Comparison of ENCODE assay signal across 8 cellular contexts in the genomic region with DNA sequence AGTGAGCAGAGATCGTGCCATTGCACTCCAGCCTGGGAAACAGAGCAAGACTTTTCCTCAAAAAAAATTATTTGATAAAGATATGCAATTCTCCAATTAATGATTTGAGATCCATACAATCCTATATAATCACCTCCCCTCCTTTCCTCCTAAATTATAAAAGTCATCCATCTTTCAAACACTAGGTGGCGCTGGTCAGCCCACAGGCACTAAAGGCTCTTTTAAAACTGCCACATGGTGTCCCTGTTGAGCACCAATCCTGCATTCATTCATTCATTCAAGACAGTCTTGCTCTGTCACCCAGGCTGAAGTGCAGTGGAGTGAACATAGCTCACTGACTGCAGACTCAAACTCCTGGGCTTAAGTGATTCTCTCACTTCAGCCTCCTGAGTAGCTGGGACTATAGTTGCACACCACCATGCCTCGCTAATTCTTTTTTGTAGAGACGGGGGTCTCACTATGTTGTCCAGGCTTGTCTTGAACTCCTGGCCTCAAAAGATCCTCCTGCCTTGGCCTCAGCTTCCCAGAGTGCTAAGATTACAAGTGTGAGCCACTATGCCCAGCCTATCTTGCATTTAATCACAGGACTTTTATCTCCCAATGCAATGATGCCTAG. TPM values are rescaled to one million over a fixed set of nuclear protein-coding genes. Genes with fewer than 3 reads are reported as not detected.
DNase-seq lines count a peak whose midpoint lies in the region; ATAC-seq, FAIRE-seq and TF ChIP-seq lines count a peak whose summit lies in the region.

No MANE protein-coding gene starts in this region.

- H4K20me1 ChIP-seq in HepG2 (ENCODE audit: insufficient read depth, low read length), result no peaks in the 10 kb centered on the region

- no peak for TF ChIP-seq EP300 in HepG2 (IDR thresholded peaks at IDR 0.05; ENCODE audit: low read depth in 2 of 2, low read length in 2 of 2)
- no peak for TF ChIP-seq EP300 in HepG2 (CRISPR knock-in tag; IDR thresholded peaks at IDR 0.05; ENCODE audit: borderline replicate concordance)
- no peak for TF ChIP-seq EP300 in tibial nerve (IDR thresholded peaks at IDR 0.05)

- peak; percentile 53 for FAIRE-seq in HepG2 (lab: Jason Lieb, UNC)

- no TSS peak for BruUV-seq in HepG2 (replicated peaks; lab: Mats Ljungman, UMichigan)

- H3K4me3 ChIP-seq in SJCRH30 (no peak overlapping the region), breast epithelium (no peak overlapping the region), HepG2 (replicated peaks in 1 of 3; ENCODE audit: insufficient read depth in 1 of 3, low read depth in 2 of 3, low read length in 3 of 3) (no peak overlapping the region), tibial nerve (no peak overlapping the region)

- H3K4me1 ChIP-seq in SJCRH30, result no peaks in the 10 kb centered on the region
- no peaks in the 10 kb centered on the region for H3K4me1 ChIP-seq in breast epithelium
- H3K4me1 ChIP-seq in HepG2 (ENCODE audit: insufficient read depth, low read length), result no peaks in the 10 kb centered on the region
- no peaks in the 10 kb centered on the region for H3K4me1 ChIP-seq in tibial nerve

- no peaks in the 10 kb centered on the region for H3K79me2 ChIP-seq in HepG2 (ENCODE audit: insufficient read depth, low read length)

- CTCF ChIA-PET in HepG2 (lab: Yijun Ruan, JAX; ENCODE audit: low intra/inter-chr PET ratio, low total read pairs), result interaction anchor here (0.5 to 2.4 kb wide), 6 partner anchors 12 to 830 kb away, joined by 3 to 19 read pairs (median 10); no protein-coding TSS in a partner anchor

- ATAC-seq in GM18868 (IDR thresholded peaks at IDR 0.05; ENCODE audit: unreplicated experiment) (peak; percentile 59), HepG2 (peak; percentile 57), GM19023 (IDR thresholded peaks at IDR 0.05; ENCODE audit: unreplicated experiment) (no peak)

- POLR2A ChIA-PET in HepG2 (lab: Yijun Ruan, JAX), result no interaction called here

- in situ Hi-C loops in HepG2 (cut with HindIII; ENCODE audit: extremely low pct_ligation_motif_present, low pct_unique_long_range_greater_than_20kb), result no loop called here

- TF ChIP-seq CTCF in breast epithelium (IDR thresholded peaks at IDR 0.05), result peak; percentile 9 to 55 (median 31)
- peak; percentile 88 for TF ChIP-seq CTCF in HepG2 (CRISPR knock-in tag; IDR thresholded peaks at IDR 0.05)
- TF ChIP-seq CTCF in tibial nerve (IDR thresholded peaks at IDR 0.05), result peak; percentile 24 to 65 (median 42)

- H3K36me3 ChIP-seq in SJCRH30 (no peaks in the 10 kb centered on the region), breast epithelium (no peaks in the 10 kb centered on the region), HepG2 (replicated peaks in 1 of 2; ENCODE audit: control insufficient read depth in 1 of 2, insufficient read depth in 2 of 2, low read length in 2 of 2) (no peaks in the 10 kb centered on the region), tibial nerve (no peaks in the 10 kb centered on the region)

- H3K4me2 ChIP-seq in HepG2 (ENCODE audit: low read depth, low read length), result no peak overlapping the region

- WGBS in HepG2 (ENCODE audit: low lambda C conversion rate), result 52% methylated on average over 4 of the region's 4 CpGs
- 58 to 66% methylated on average over 4 of the region's 4 CpGs for WGBS in tibial nerve, 2 donors

- DNase-seq in CMK (ENCODE audit: low read depth) (peak; percentile 48), HT-29 (ENCODE audit: low spot score) (peak; percentile 79), SJCRH30 (peak; percentile 47 to 75), breast epithelium (ENCODE audit: low spot score in 2 of 2) (no peak), HepG2 (ENCODE audit: low spot score) (peak; percentile 82), tibial nerve (ENCODE audit: low spot score in 2 of 2) (no peak)

- H3K9me3 ChIP-seq in SJCRH30 (replicated peaks) (no peaks in the 10 kb centered on the region), breast epithelium (no peaks in the 10 kb centered on the region), HepG2 (ENCODE audit: low read length) (no peaks in the 10 kb centered on the region), tibial nerve (no peaks in the 10 kb centered on the region)

- intact Hi-C loops in breast epithelium (cut with DNase I; ENCODE audit: low total_unique reads), result no loop called here
- intact Hi-C loops in HepG2 (cut with micrococcal nuclease; ENCODE audit: unreplicated experiment), result loop anchor here (1.0 kb wide), 2 partner anchors 712 to 829 kb away; no protein-coding TSS in a partner anchor

- H2AFZ ChIP-seq in HepG2 (ENCODE audit: low read length), result no peak overlapping the region

- TF ChIP-seq POLR2A in breast epithelium (IDR thresholded peaks at IDR 0.05) (no peak), HepG2 (IDR thresholded peaks at IDR 0.05; ENCODE audit: insufficient read depth in 1 of 2, low read depth in 2 of 2, low read length in 2 of 2) (no peak), tibial nerve (IDR thresholded peaks at IDR 0.05) (no peak)

- H3K27me3 ChIP-seq in SJCRH30 (no peaks in the 10 kb centered on the region), breast epithelium (peaks cover 0 to 16% of the 10 kb centered on the region in 2 donors), HepG2 (ENCODE audit: control insufficient read depth in 1 of 2, insufficient read depth in 2 of 2, low read length in 2 of 2) (peaks cover 0 to 11% of the 10 kb centered on the region in 2 experiments; a peak in 1 of 5 replicates), tibial nerve (no peaks in the 10 kb centered on the region)

- no peak overlapping the region for H3K9ac ChIP-seq in HepG2 (ENCODE audit: insufficient read depth, low read depth, low read length)

- peak; percentile 83 for TF ChIP-seq RAD21 in HepG2 (CRISPR knock-in tag; IDR thresholded peaks at IDR 0.05)

- H3K27ac ChIP-seq in SJCRH30, result no peak overlapping the region
- no peak overlapping the region for H3K27ac ChIP-seq in breast epithelium
- no peak overlapping the region for H3K27ac ChIP-seq in HepG2 (ENCODE audit: extremely low read length, insufficient read depth, low read length)
- H3K27ac ChIP-seq in tibial nerve, result no peak overlapping the region

TF ChIP-seq in HepG2, 621 proteins besides CTCF, POLR2A, EP300 and RAD21 (continues in another document):
- TF ChIP-seq ZKSCAN5 (CRISPR knock-in tag; IDR thresholded peaks at IDR 0.05) (peak; percentile 90), FOSL2 (CRISPR knock-in tag; IDR thresholded peaks at IDR 0.05) (peak; percentile 25; the same call in 1 of the 2 replicates), SP1 (IDR thresholded peaks at IDR 0.05) (no peak), SP1 (CRISPR knock-in tag; IDR thresholded peaks at IDR 0.05) (0 out of 2 replicates have a peak, but pooled peaks have one; percentile 25), ZNF256 (CRISPR knock-in tag; conservative IDR thresholded peaks at IDR 0.05) (no peak), HDAC2 (CRISPR knock-in tag; IDR thresholded peaks at IDR 0.05) (peak; percentile 49; the same call in 1 of the 2 replicates), ZNF24 (IDR thresholded peaks at IDR 0.05) (peak; percentile 99), EED (CRISPR knock-in tag; IDR thresholded peaks at IDR 0.05) (0 out of 2 replicates have a peak, but pooled peaks have one; percentile 39), ZNF337 (CRISPR knock-in tag; IDR thresholded peaks at IDR 0.05; ENCODE audit: borderline replicate concordance, low read depth) (no peak), XRCC5 (optimal IDR thresholded peaks at IDR 0.05; ENCODE audit: low read length) (peak; percentile 63)
- TF ChIP-seq, protein P1, sequence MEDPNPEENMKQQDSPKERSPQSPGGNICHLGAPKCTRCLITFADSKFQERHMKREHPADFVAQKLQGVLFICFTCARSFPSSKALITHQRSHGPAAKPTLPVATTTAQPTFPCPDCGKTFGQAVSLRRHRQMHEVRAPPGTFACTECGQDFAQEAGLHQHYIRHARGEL (CRISPR knock-in tag; IDR thresholded peaks at IDR 0.05), result no peak
- TF ChIP-seq, protein P2, sequence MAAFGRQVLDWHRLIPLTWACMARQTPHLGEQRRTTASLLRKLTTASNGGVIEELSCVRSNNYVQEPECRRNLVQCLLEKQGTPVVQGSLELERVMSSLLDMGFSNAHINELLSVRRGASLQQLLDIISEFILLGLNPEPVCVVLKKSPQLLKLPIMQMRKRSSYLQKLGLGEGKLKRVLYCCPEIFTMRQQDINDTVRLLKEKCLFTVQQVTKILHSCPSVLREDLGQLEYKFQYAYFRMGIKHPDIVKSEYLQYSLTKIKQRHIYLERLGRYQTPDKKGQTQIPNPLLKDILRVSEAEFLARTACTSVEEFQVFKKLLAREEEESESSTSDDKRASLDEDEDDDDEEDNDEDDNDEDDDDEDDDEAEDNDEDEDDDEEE (CRISPR knock-in tag; IDR thresholded peaks at IDR 0.05), result 0 out of 2 replicates have a peak, but pooled peaks have one; percentile 11

RNA-seq across cellular contexts. Expression of a gene that starts 58.7 kb away (rescaled TPM):
- total RNA-seq in HT-29 (2014; rRNA removed; shearing (Covaris generic)), result 1.9 and 2.5 TPM in 2 replicates
- total RNA-seq in SJCRH30 (2014; rRNA removed; shearing (Covaris generic)), result 0.38 and 0.45 TPM in 2 replicates
- 1 to 10 TPM in 2 of 3 donors, under 1 TPM in 1; 0.16 to 7.0 (median 2.3) TPM for total RNA-seq in breast epithelium
- 0.04 TPM in 1 of 2 replicates, not detected in the other for total RNA-seq in HepG2 (2016; rRNA removed; fragmentation: Illumina TruSeq; extraction: Trizol)
- not detected in 2 replicates for total RNA-seq in HepG2 (2016; cell fraction: cytosol; rRNA removed; fragmentation: Illumina TruSeq; extraction: Trizol; ENCODE audit: low read depth)
- 0.02 TPM in 1 of 2 replicates, not detected in the other for total RNA-seq in HepG2 (2016; cell fraction: insoluble cytoplasmic fraction; rRNA removed; fragmentation: Illumina TruSeq; extraction: Trizol)
- total RNA-seq in HepG2 (2016; cell fraction: membrane; rRNA removed; fragmentation: Illumina TruSeq; extraction: Trizol), result not detected in 2 replicates
- 0.09 TPM in 1 of 2 replicates, not detected in the other for total RNA-seq in HepG2 (2016; cell fraction: nucleus; rRNA removed; fragmentation: Illumina TruSeq; extraction: Trizol)
- 0.24 and 0.33 TPM in 2 replicates for polyA plus RNA-seq in HepG2 (2011; rRNA removed)
- 0.20 and 0.24 TPM in 2 replicates for polyA plus RNA-seq in HepG2 (2011; cell fraction: cytosol; rRNA removed)
- polyA plus RNA-seq in HepG2 (2011; cell fraction: nucleus; rRNA removed), result 0.11 and 0.26 TPM in 2 replicates
- 0.24 and 0.43 TPM in 2 replicates for polyA plus RNA-seq in HepG2 (2012)
- not detected in 2 replicates for polyA plus RNA-seq in HepG2 (2016; cell fraction: cytosol; fragmentation: Illumina TruSeq; extraction: Trizol; ENCODE audit: low read depth)
- polyA plus RNA-seq in HepG2 (2016; cell fraction: insoluble cytoplasmic fraction; fragmentation: Illumina TruSeq; extraction: Trizol; ENCODE audit: low read depth), result not detected in 2 replicates
- not detected in 2 replicates for polyA plus RNA-seq in HepG2 (2016; cell fraction: membrane; fragmentation: Illumina TruSeq; extraction: Trizol; ENCODE audit: low read depth)
- 0.10 TPM in 1 of 2 replicates, not detected in the other for polyA plus RNA-seq in HepG2 (2016; cell fraction: nucleus; fragmentation: Illumina TruSeq; extraction: Trizol; ENCODE audit: insufficient read depth, low read depth)
- 0.42 TPM in 1 of 2 replicates, not detected in the other for polyA minus RNA-seq in HepG2 (2011; rRNA and poly(A)+ RNA removed; ENCODE audit: low replicate concordance)
- 0.26 and 0.40 TPM in 2 replicates for polyA minus RNA-seq in HepG2 (2011; cell fraction: cytosol; rRNA and poly(A)+ RNA removed)
- polyA minus RNA-seq in HepG2 (2011; cell fraction: nucleus; rRNA and poly(A)+ RNA removed), result 0.39 and 0.87 TPM in 2 replicates
- 1 to 10 TPM in 1 of 4 donors, under 1 TPM in 3; 0.39 to 2.2 (median 0.61) TPM for total RNA-seq in tibial nerve

Comparison
In these comparisons a context has a peak if more than half of its experiments do, and no peak if none do; other contexts are left out.
1. DNase-seq: peak in CMK (single experiment), HT-29 (single experiment), SJCRH30 (2 of 2) and HepG2 (single experiment); none in breast epithelium (0 of 2) and tibial nerve (0 of 2).
2. CTCF ChIP-seq: peak in every context shown above with its lines; median percentile 88 in HepG2; 42 in tibial nerve; 31 in breast epithelium.